27 cellular contexts compared by ENCODE assay signal in the genomic region with DNA sequence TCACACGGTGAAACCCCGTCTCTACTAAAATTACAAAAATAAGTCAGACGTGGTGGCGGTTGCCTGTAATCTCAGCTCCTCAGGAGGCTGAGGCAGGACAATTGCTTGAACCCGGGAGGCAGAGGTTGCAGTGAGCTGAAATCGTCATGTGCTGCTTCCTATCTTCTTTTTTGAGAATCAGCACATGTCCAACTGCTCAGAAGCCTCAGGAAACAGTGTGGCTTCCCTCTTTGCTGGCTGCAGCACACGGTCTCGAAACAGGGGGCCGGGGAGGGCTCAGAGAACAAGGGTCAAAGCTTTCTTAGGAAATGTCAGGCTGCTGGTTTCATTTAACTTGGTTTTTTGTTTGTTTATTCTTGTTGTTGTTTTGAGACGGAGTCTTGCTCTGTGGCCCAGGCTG. TPM values are rescaled to one million over a fixed set of nuclear protein-coding genes. Genes with fewer than 3 reads are reported as not detected.
"Had no signal": no experiment of that assay in that cellular context is flagged by ENCODE, and none has a peak within 500 bp of the region (broad histone marks: within the 10 kb centered on the region; RNA-seq: fewer than 3 reads in every experiment).

No MANE protein-coding gene starts in this region.

- H3K9me3 ChIP-seq: heart right ventricle, left lung, sigmoid colon, thyroid gland, upper lobe of right lung had no signal

- FAIRE-seq: endometrium had no signal

- H3K9me3 Mint-ChIP-seq: activated naive CD8-positive, alpha-beta T cell treated with anti-CD3 and anti-CD28 coated beads, Interleukin-2, amount 50 U/mL, for 24 hours; activated T-helper 1 cell treated with anti-CD3 and anti-CD28 coated beads, Interleukin-12 subunit alpha, Interleukin-12 subunit beta, Interleukin-2, Interleukin-4 antibody, amounts not matched to agents 30 ng/mL and 10 ng/mL and 1 ng/mL, durations not matched to agents 14 hours and 24 hours and 36 hours; immature natural killer cell; naive thymus-derived CD8-positive, alpha-beta T cell; neural progenitor cell; stimulated activated naive CD8-positive, alpha-beta T cell treated with anti-CD3 and anti-CD28 coated beads, Interleukin-15, Interleukin-2, amounts not matched to agents 100 ng/mL and 50 ng/mL, for 24 hours had no signal

- H3K4me1 Mint-ChIP-seq: immature natural killer cell had no signal

- DNase-seq: activated CD4-positive, alpha-beta T cell treated with anti-CD3 and anti-CD28 coated beads for 48 hours; activated gamma-delta T cell; activated naive CD4-positive, alpha-beta T cell treated with anti-CD3 and anti-CD28 coated beads, Interleukin-2, amount 50 U/mL, for 16 hours; activated naive CD8-positive, alpha-beta T cell treated with anti-CD3 and anti-CD28 coated beads, Interleukin-2, amount 50 U/mL, for 24 hours; cerebellar nuclear complex; foreskin fibroblast; heart right ventricle; immature natural killer cell; kidney glomerular epithelial cell; left lung; retina; stimulated activated CD4-positive, alpha-beta T cell treated with anti-CD3 and anti-CD28 coated beads, Interleukin-4, amount 100 ng/mL, for 1 hour; substantia nigra; T-helper 1 cell; thyroid gland; upper lobe of right lung had no signal

- H3K36me3 ChIP-seq: heart right ventricle, left lung, neural progenitor cell, sigmoid colon, thyroid gland, upper lobe of right lung had no signal

- H3K27me3 Mint-ChIP-seq: activated naive CD8-positive, alpha-beta T cell treated with anti-CD3 and anti-CD28 coated beads, Interleukin-2, amount 50 U/mL, for 24 hours; stimulated activated naive CD8-positive, alpha-beta T cell treated with anti-CD3 and anti-CD28 coated beads, Interleukin-15, Interleukin-2, amounts not matched to agents 100 ng/mL and 50 ng/mL, for 24 hours had no signal

- H3K27ac Mint-ChIP-seq: activated naive CD8-positive, alpha-beta T cell treated with anti-CD3 and anti-CD28 coated beads, Interleukin-2, amount 50 U/mL, for 24 hours; activated T-helper 1 cell treated with anti-CD3 and anti-CD28 coated beads, Interleukin-12 subunit alpha, Interleukin-12 subunit beta, Interleukin-2, Interleukin-4 antibody, amounts not matched to agents 30 ng/mL and 10 ng/mL and 1 ng/mL, durations not matched to agents 14 hours and 24 hours and 36 hours; immature natural killer cell; naive thymus-derived CD8-positive, alpha-beta T cell; neural progenitor cell; stimulated activated naive CD8-positive, alpha-beta T cell treated with anti-CD3 and anti-CD28 coated beads, Interleukin-15, Interleukin-2, amounts not matched to agents 100 ng/mL and 50 ng/mL, for 24 hours had no signal

- H3K4me3 Mint-ChIP-seq: activated naive CD8-positive, alpha-beta T cell treated with anti-CD3 and anti-CD28 coated beads, Interleukin-2, amount 50 U/mL, for 24 hours; activated T-helper 1 cell treated with anti-CD3 and anti-CD28 coated beads, Interleukin-12 subunit alpha, Interleukin-12 subunit beta, Interleukin-2, Interleukin-4 antibody, amounts not matched to agents 30 ng/mL and 10 ng/mL and 1 ng/mL, durations not matched to agents 14 hours and 24 hours and 36 hours; immature natural killer cell; naive thymus-derived CD8-positive, alpha-beta T cell; neural progenitor cell; stimulated activated naive CD8-positive, alpha-beta T cell treated with anti-CD3 and anti-CD28 coated beads, Interleukin-15, Interleukin-2, amounts not matched to agents 100 ng/mL and 50 ng/mL, for 24 hours had no signal

- H3K27ac ChIP-seq: coronary artery, heart right ventricle, left lung, neural progenitor cell, sigmoid colon, thyroid gland, upper lobe of right lung had no signal

- H3K4me1 ChIP-seq: heart right ventricle, left lung, thyroid gland, upper lobe of right lung had no signal

- H2AFZ ChIP-seq: neural progenitor cell had no signal

- H3K36me3 Mint-ChIP-seq: immature natural killer cell; naive thymus-derived CD8-positive, alpha-beta T cell; neural progenitor cell had no signal

- H3K9ac ChIP-seq: neural progenitor cell had no signal

- ATAC-seq: activated naive CD8-positive, alpha-beta T cell treated with anti-CD3 and anti-CD28 coated beads, Interleukin-2, amount 50 U/mL, for 24 hours; heart right ventricle; left lung; upper lobe of right lung had no signal

- H3K27me3 ChIP-seq: left lung, neural progenitor cell, thyroid gland, upper lobe of right lung had no signal

- H3K4me2 ChIP-seq: neural progenitor cell, smooth muscle cell had no signal

- H3K4me3 ChIP-seq: coronary artery, heart right ventricle, left lung, neural progenitor cell, sigmoid colon, smooth muscle cell, thyroid gland, upper lobe of right lung had no signal

RNA-seq across cellular contexts. Expression of a gene that starts 31.3 kb away (rescaled TPM):
- total RNA-seq: epithelial cell of proximal tubule; fibroblast of lung; lung microvascular endothelial cell; naive thymus-derived CD8-positive, alpha-beta T cell; smooth muscle cell; thyroid gland had no signal
- polyA plus RNA-seq: fibroblast of lung; immature natural killer cell; naive thymus-derived CD8-positive, alpha-beta T cell; smooth muscle cell had no signal
